18 cellular contexts compared by ENCODE assay signal in genomic region chr2:130832296-130832940, GRCh38. TPM values are rescaled to one million over a fixed set of nuclear protein-coding genes. Genes with fewer than 3 reads are reported as not detected.
DNase-seq lines count a peak whose midpoint lies in the region; ATAC-seq and TF ChIP-seq lines count a peak whose summit lies in the region.
"Had no signal": no experiment of that assay in that cellular context is flagged by ENCODE, and none has a peak within 500 bp of the region (broad histone marks: within the 10 kb centered on the region; RNA-seq: fewer than 3 reads in every experiment).

No MANE protein-coding gene starts in this region.

- H3K4me3 ChIP-seq in heart right ventricle: no peak overlapping the region
- no peak overlapping the region for H3K4me3 ChIP-seq in neural progenitor cell
- H3K4me3 ChIP-seq: MG63 had no signal

- H3K4me1 ChIP-seq in heart right ventricle (peaks cover 0 to 6% (median 0%) of the 10 kb centered on the region in 9 donors), neural progenitor cell (peaks cover 44% of the 10 kb centered on the region)

- H3K27me3 ChIP-seq in heart right ventricle: peaks cover 11 to 50% (median 35%) of the 10 kb centered on the region in 7 donors
- peaks cover 7% of the 10 kb centered on the region for H3K27me3 ChIP-seq in neural progenitor cell

- intact Hi-C loops in Right ventricle myocardium inferior (cut with DNase I): no loop called here
- intact Hi-C loops in heart right ventricle (cut with DNase I): no loop called here

- H3K27ac ChIP-seq in heart right ventricle (no peak overlapping the region), neural progenitor cell (no peak overlapping the region)
- H3K27ac ChIP-seq: C4-2B had no signal

- no peak overlapping the region for H3K4me2 ChIP-seq in neural progenitor cell

- peak; percentile 50 for DNase-seq in Right ventricle myocardium inferior (ENCODE audit: missing footprints)
- DNase-seq in heart right ventricle: no peak
- no peak for DNase-seq in T-helper 17 cell
- peak; percentile 1 for DNase-seq in neural progenitor cell (ENCODE audit: low spot score)
- DNase-seq in midbrain (lab: John Stamatoyannopoulos, UW): no peak
- no peak for DNase-seq in AML-193 (lab: John Stamatoyannopoulos, UW)
- no peak for DNase-seq in stimulated activated naive CD4-positive, alpha-beta T cell (lab: John Stamatoyannopoulos, UW)
- DNase-seq: HCEC 1CT, Karpas-422, MG63, NCI-H1048, NCI-H1436, NCI-H2029, PC-3, RPMI8226 had no signal

- H3K4me1 Mint-ChIP-seq in T-helper 17 cell: no peaks in the 10 kb centered on the region
- H3K4me1 Mint-ChIP-seq in neural progenitor cell: peaks cover 66% of the 10 kb centered on the region

- H3K27ac Mint-ChIP-seq in T-helper 17 cell (peak overlapping the region; percentile 66), neural progenitor cell (peak overlapping the region; percentile 29)
- H3K27ac Mint-ChIP-seq: IgD-negative memory B cell had no signal

- WGBS in heart right ventricle, 2 donors: 82 to 83% methylated on average over 12 of the region's 12 CpGs

- TF ChIP-seq CTCF in heart right ventricle (IDR thresholded peaks at IDR 0.05) (no peak), neural progenitor cell (IDR thresholded peaks at IDR 0.05) (no peak)

- no peaks in the 10 kb centered on the region for H3K36me3 ChIP-seq in heart right ventricle
- no peaks in the 10 kb centered on the region for H3K36me3 ChIP-seq in neural progenitor cell
- H3K36me3 ChIP-seq: MG63 had no signal

- H3K4me3 Mint-ChIP-seq in T-helper 17 cell (peak overlapping the region; percentile 41), neural progenitor cell (no peak overlapping the region)

- H3K27me3 Mint-ChIP-seq in T-helper 17 cell (peaks cover 31% of the 10 kb centered on the region), neural progenitor cell (ENCODE audit: insufficient read depth, low read depth) (peaks cover 13% of the 10 kb centered on the region)

- H3K9me3 Mint-ChIP-seq in neural progenitor cell: no peaks in the 10 kb centered on the region
- H3K9me3 Mint-ChIP-seq: IgD-negative memory B cell had no signal

- H3F3A ChIP-seq in neural progenitor cell (ENCODE audit: low read depth): peaks cover 24% of the 10 kb centered on the region

- H2AFZ ChIP-seq in neural progenitor cell (replicated peaks): no peak overlapping the region

- no peaks in the 10 kb centered on the region for H3K36me3 Mint-ChIP-seq in T-helper 17 cell (ENCODE audit: low read depth)
- no peaks in the 10 kb centered on the region for H3K36me3 Mint-ChIP-seq in neural progenitor cell
- H3K36me3 Mint-ChIP-seq: IgD-negative memory B cell had no signal

- H3K9me3 ChIP-seq in heart right ventricle: no peaks in the 10 kb centered on the region
- H3K9me3 ChIP-seq in T-helper 17 cell (ENCODE audit: control insufficient read depth, low read length, poor library complexity, severe bottlenecking): no peaks in the 10 kb centered on the region
- no peaks in the 10 kb centered on the region for H3K9me3 ChIP-seq in neural progenitor cell (ENCODE audit: low read depth)
- H3K9me3 ChIP-seq: MG63 had no signal

- H3K9ac ChIP-seq in neural progenitor cell: no peak overlapping the region

- ATAC-seq in Right ventricle myocardium inferior: no peak
- ATAC-seq in heart right ventricle: no peak
- no peak for ATAC-seq in T-helper 17 cell
- ATAC-seq in HG03108 (IDR thresholded peaks at IDR 0.05; ENCODE audit: unreplicated experiment): no peak
- ATAC-seq: PC-3 had no signal

- no peaks in the 10 kb centered on the region for H4K20me1 ChIP-seq in neural progenitor cell (ENCODE audit: low read depth)

- no peaks in the 10 kb centered on the region for H3K79me2 ChIP-seq in neural progenitor cell (ENCODE audit: low read depth)

RNA-seq across cellular contexts. Expression of gene ARHGEF4, which starts 4.3 kb away (rescaled TPM):
- total RNA-seq in Right ventricle myocardium inferior (4.1 TPM), heart right ventricle (1 to 10 TPM; 2.5 to 6.5 (median 3.9) TPM), T-helper 17 cell (1 to 10 TPM in 1 of 2 donors, under 1 TPM in 1; 0.77 to 1.5 TPM), neural progenitor cell (ENCODE audit: low replicate concordance) (22.8 and 44.8 TPM in 2 replicates)
- 1 to 10 TPM in 1 of 2 donors, under 1 TPM in 1; 0.67 to 3.2 TPM for polyA plus RNA-seq in heart right ventricle

Comparison
In these comparisons a context has a peak if more than half of its experiments do, and no peak if none do; other contexts are left out.
1. DNase-seq: peak in Right ventricle myocardium inferior (single experiment) and neural progenitor cell (single experiment); none in heart right ventricle (0 of 2), T-helper 17 cell (0 of 3), midbrain (single experiment), AML-193 (0 of 2) and stimulated activated naive CD4-positive, alpha-beta T cell (0 of 6).